Comparison of ENCODE assay signal across 1 cellular context in the genomic region with DNA sequence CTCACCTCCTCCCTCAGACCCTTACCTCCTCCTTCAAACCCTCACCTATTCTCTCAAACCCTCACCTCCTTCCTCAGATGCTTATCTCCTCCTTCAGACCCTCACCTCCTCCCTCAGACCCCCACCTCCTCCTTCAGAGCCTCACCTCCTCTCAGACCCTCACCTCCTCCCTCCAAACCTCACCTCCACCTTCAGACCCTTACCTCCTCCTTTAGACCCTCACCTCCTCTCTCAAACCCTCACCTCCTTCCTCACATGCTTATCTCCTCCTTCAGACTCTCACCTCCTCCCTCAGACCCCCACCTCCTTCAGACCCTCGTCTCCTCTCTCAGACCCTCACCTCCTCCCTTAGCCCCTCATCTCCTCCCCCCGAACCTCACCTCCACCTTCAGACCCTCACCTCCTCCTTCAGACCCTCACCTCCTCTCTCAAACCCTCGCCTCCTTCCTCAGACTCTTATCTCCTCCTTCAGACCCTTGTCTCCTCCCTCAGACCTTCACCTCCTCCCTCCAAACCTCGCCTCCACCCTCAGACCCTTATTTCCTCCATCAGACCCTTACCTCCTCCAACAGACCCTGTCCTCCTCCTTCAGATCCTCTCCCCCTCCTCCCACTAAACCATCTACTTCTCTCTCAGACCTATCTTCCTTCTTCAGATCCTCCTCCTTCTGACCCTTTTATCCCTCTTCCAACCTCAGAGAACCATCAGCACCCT.
TF ChIP-seq lines count a peak whose summit lies in the region.

No MANE protein-coding gene starts in this region.

TF ChIP-seq in WTC11, 78 proteins besides CTCF, POLR2A, EP300 and RAD21 (continued from another document):
- TF ChIP-seq, protein P1, sequence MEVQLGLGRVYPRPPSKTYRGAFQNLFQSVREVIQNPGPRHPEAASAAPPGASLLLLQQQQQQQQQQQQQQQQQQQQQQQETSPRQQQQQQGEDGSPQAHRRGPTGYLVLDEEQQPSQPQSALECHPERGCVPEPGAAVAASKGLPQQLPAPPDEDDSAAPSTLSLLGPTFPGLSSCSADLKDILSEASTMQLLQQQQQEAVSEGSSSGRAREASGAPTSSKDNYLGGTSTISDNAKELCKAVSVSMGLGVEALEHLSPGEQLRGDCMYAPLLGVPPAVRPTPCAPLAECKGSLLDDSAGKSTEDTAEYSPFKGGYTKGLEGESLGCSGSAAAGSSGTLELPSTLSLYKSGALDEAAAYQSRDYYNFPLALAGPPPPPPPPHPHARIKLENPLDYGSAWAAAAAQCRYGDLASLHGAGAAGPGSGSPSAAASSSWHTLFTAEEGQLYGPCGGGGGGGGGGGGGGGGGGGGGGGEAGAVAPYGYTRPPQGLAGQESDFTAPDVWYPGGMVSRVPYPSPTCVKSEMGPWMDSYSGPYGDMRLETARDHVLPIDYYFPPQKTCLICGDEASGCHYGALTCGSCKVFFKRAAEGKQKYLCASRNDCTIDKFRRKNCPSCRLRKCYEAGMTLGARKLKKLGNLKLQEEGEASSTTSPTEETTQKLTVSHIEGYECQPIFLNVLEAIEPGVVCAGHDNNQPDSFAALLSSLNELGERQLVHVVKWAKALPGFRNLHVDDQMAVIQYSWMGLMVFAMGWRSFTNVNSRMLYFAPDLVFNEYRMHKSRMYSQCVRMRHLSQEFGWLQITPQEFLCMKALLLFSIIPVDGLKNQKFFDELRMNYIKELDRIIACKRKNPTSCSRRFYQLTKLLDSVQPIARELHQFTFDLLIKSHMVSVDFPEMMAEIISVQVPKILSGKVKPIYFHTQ (CRISPR knock-in tag; IDR thresholded peaks at IDR 0.05), result no peak
- TF ChIP-seq ZNF396 (CRISPR knock-in tag; IDR thresholded peaks at IDR 0.05; ENCODE audit: borderline replicate concordance), result no peak
- TF ChIP-seq CREM (CRISPR knock-in tag; IDR thresholded peaks at IDR 0.05), result no peak
- TF ChIP-seq IRF2 (CRISPR knock-in tag; IDR thresholded peaks at IDR 0.05; ENCODE audit: borderline replicate concordance, low read depth), result no peak
- no peak for TF ChIP-seq CBFB (CRISPR knock-in tag; IDR thresholded peaks at IDR 0.05; ENCODE audit: low read depth)
- no peak for TF ChIP-seq CREB1 (CRISPR knock-in tag; IDR thresholded peaks at IDR 0.05)
- TF ChIP-seq GRHL2 (CRISPR knock-in tag; IDR thresholded peaks at IDR 0.05; ENCODE audit: insufficient replicate concordance, severe bottlenecking), result no peak
- no peak for TF ChIP-seq ZNF138 (CRISPR knock-in tag; conservative IDR thresholded peaks at IDR 0.05)
- TF ChIP-seq ZNF317 (CRISPR knock-in tag; IDR thresholded peaks at IDR 0.05; ENCODE audit: borderline replicate concordance, low read depth), result no peak
- TF ChIP-seq, protein P2, sequence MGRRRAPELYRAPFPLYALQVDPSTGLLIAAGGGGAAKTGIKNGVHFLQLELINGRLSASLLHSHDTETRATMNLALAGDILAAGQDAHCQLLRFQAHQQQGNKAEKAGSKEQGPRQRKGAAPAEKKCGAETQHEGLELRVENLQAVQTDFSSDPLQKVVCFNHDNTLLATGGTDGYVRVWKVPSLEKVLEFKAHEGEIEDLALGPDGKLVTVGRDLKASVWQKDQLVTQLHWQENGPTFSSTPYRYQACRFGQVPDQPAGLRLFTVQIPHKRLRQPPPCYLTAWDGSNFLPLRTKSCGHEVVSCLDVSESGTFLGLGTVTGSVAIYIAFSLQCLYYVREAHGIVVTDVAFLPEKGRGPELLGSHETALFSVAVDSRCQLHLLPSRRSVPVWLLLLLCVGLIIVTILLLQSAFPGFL (CRISPR knock-in tag; IDR thresholded peaks at IDR 0.05; ENCODE audit: borderline replicate concordance), result no peak
